Comparison of ENCODE assay signal across 22 cellular contexts in the genomic region with DNA sequence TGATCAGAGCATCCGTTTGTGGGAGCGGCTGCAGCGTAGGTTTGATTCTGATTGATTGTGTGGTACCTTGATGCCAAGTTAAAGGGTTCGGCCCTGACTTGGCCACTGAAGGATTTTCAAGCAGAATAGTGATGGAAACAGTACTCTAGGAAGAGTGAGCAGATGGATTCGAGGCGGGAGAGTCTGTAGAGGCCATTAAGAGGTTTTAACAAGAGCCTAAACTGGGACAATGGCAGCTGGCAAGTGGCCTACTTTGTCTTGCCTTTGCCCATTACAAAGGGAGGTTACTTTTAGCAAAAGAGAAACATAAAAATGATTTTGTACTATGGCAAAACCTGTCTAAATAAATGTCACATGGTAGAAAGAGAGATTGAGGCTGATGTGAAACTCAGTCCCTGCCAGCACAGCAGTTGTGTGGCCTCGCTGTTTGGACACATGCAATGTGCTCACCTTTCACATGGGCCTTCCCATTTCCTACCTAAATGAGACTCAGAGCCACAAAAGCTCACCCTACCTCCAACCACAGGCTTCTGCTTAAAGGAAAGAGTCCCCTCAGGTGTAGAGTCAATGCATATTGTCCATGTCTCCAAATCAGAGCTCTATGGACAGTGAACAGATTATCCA.
"Had no signal": no experiment of that assay in that cellular context is flagged by ENCODE, and none has a peak within 500 bp of the region (broad histone marks: within the 10 kb centered on the region; RNA-seq: fewer than 3 reads in every experiment).

No MANE protein-coding gene starts in this region.

- ATAC-seq: activated CD8-positive, alpha-beta memory T cell treated with anti-CD3 and anti-CD28 coated beads, Interleukin-2, amount 10 ng/mL, durations not matched to agents 7 days and 5 days; body of pancreas; WTC11 had no signal

- H3K27me3 ChIP-seq: ascending aorta, body of pancreas, Peyer's patch, SJSA1 had no signal

- H3K9me3 ChIP-seq: ascending aorta, body of pancreas, Peyer's patch, SJSA1 had no signal

- H3K27ac ChIP-seq: ascending aorta, body of pancreas, Peyer's patch, RWPE1, SJSA1 had no signal

- H3K4me1 ChIP-seq: body of pancreas had no signal

- DNase-seq: activated CD4-positive, alpha-beta T cell treated with anti-CD3 and anti-CD28 coated beads, Interleukin-2, amount 10 ng/mL, durations not matched to agents 24 days and 14 days; activated CD4-positive, alpha-beta T cell treated with anti-CD3 and anti-CD28 coated beads, Interleukin-2, amount 50 U/mL, for 48 hours; activated CD4-positive, CD25-positive, alpha-beta regulatory T cell treated with anti-CD3 and anti-CD28 coated beads, Interleukin-2, amount 50 U/mL, for 72 hours; activated CD8-positive, alpha-beta memory T cell treated with anti-CD3 and anti-CD28 coated beads, Interleukin-2, amount 10 ng/mL, durations not matched to agents 7 days and 5 days; activated effector memory CD4-positive, alpha-beta T cell treated with Interleukin-2 at 50 U/mL for 16 hours; activated naive CD4-positive, alpha-beta T cell; activated T-cell treated with anti-CD3 and anti-CD28 coated beads, Interleukin-2, amount 50 U/mL, for 24 hours; body of pancreas; Kasumi-1; KBM-7; NCI-H1048; NCI-H1930; NCI-H510A treated with DMSO at 0.1 percent for 48 hours; NCI-H748 treated with DMSO at 0.1 percent for 48 hours; NK-92 treated with Interleukin-12 subunit alpha and Interleukin-12 subunit beta, amount 100 ng/mL, for 24 hours; OCI-M1; Peyer's patch; Right ventricle myocardium superior had no signal

- H3K4me3 ChIP-seq: ascending aorta, body of pancreas, Peyer's patch, SJSA1 had no signal
